Comparison of ENCODE assay signal across 12 cellular contexts in the genomic region with DNA sequence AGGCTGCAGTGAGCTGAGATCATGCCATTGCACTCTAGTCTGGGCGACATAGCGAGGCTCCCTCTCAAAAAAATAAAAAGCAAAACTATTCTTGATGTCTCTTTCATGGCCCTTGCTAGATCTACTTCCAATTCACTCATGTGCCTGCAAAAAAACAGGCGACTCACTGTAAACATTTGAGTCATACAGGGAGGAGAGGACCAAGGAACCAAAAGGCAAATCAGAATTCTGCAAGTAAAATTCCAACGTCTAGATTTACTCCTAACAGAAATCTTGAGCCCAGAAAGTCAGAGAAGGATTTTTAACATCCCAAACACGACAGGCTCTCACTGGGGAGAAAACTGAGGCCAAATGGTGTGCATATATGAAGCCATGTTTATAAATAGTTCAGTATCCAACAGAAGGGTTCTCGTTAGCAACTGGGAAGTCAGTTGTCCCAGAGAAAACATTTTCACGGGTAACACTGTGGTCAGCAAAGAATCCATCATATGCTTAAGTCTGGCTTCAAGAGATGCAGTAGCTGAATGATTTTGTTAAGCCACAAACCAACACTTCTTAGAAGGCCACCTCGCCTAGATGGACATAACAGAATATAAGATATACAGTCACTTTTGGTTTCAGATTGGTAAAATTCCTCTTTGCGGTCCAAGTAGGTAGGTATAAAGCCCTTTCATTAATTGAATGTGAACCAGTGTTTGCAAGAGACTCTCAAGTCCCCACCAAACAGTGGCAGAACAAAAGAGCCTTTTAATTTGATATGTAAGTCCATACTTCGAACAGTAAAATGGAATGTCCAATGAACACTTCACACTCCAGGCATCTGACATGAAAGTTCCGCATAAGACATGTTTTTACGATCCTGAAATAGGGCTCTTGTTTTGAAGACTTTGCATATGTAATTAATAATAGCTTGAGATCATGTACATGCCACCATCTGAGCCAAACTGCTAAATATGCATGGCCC. TPM values are rescaled to one million over a fixed set of nuclear protein-coding genes. Genes with fewer than 3 reads are reported as not detected.
DNase-seq lines count a peak whose midpoint lies in the region; ATAC-seq, FAIRE-seq and TF ChIP-seq lines count a peak whose summit lies in the region.
"Had no signal": no experiment of that assay in that cellular context is flagged by ENCODE, and none has a peak within 500 bp of the region (broad histone marks: within the 10 kb centered on the region; RNA-seq: fewer than 3 reads in every experiment).

No MANE protein-coding gene starts in this region.

- intact Hi-C loops in natural killer cell (cut with micrococcal nuclease), result loop anchor here (5.0 kb wide), 1 partner anchor 35 kb away; no protein-coding TSS in a partner anchor

- H3K4me3 Mint-ChIP-seq in effector memory CD8-positive, alpha-beta T cell, result no peak overlapping the region
- peak overlapping the region; percentile 28 for H3K4me3 Mint-ChIP-seq in natural killer cell
- H3K4me3 Mint-ChIP-seq: activated CD4-positive, alpha-beta T cell treated with anti-CD3 and anti-CD28 coated beads, Interleukin-2, amount 10 ng/mL, durations not matched to agents 7 days and 5 days; activated naive CD8-positive, alpha-beta T cell treated with anti-CD3 and anti-CD28 coated beads, Interleukin-2, amount 10 ng/mL, durations not matched to agents 7 days and 5 days had no signal

- peaks cover 89% of the 10 kb centered on the region for H3K36me3 Mint-ChIP-seq in effector memory CD8-positive, alpha-beta T cell (ENCODE audit: insufficient read depth)
- peaks cover 44% of the 10 kb centered on the region for H3K36me3 Mint-ChIP-seq in natural killer cell

- FAIRE-seq in urothelium cell line (lab: Jason Lieb, UNC), result no peak
- FAIRE-seq: H54 had no signal

- H3K27me3 Mint-ChIP-seq in effector memory CD8-positive, alpha-beta T cell, result no peaks in the 10 kb centered on the region
- no peaks in the 10 kb centered on the region for H3K27me3 Mint-ChIP-seq in natural killer cell (ENCODE audit: low read depth in 2 of 2)
- H3K27me3 Mint-ChIP-seq: activated CD4-positive, alpha-beta T cell treated with anti-CD3 and anti-CD28 coated beads, Interleukin-2, amount 10 ng/mL, durations not matched to agents 7 days and 5 days; activated naive CD8-positive, alpha-beta T cell treated with anti-CD3 and anti-CD28 coated beads, Interleukin-2, amount 10 ng/mL, durations not matched to agents 7 days and 5 days had no signal

- H3K27ac Mint-ChIP-seq in effector memory CD8-positive, alpha-beta T cell, result peak overlapping the region; percentile 14 to 34
- H3K27ac Mint-ChIP-seq in natural killer cell, result peak overlapping the region; percentile 64 to 86
- H3K27ac Mint-ChIP-seq: activated CD4-positive, alpha-beta T cell treated with anti-CD3 and anti-CD28 coated beads, Interleukin-2, amount 10 ng/mL, durations not matched to agents 7 days and 5 days; activated naive CD8-positive, alpha-beta T cell treated with anti-CD3 and anti-CD28 coated beads, Interleukin-2, amount 10 ng/mL, durations not matched to agents 7 days and 5 days had no signal

- no peaks in the 10 kb centered on the region for H3K9me3 Mint-ChIP-seq in effector memory CD8-positive, alpha-beta T cell
- peaks cover 0 to 6% of the 10 kb centered on the region in 2 donors for H3K9me3 Mint-ChIP-seq in natural killer cell
- H3K9me3 Mint-ChIP-seq: activated naive CD8-positive, alpha-beta T cell treated with anti-CD3 and anti-CD28 coated beads, Interleukin-2, amount 10 ng/mL, durations not matched to agents 7 days and 5 days had no signal

- TF ChIP-seq CTCF in AG09319 (IDR thresholded peaks at IDR 0.05; ENCODE audit: low read depth, low read length) (no peak), natural killer cell (IDR thresholded peaks at IDR 0.05) (no peak)

- peak; percentile 56 for DNase-seq in AG09319 (ENCODE audit: extremely low read depth, low read depth)
- peak; percentile 18 for DNase-seq in HT1080 (ENCODE audit: low read depth)
- no peak for DNase-seq in effector memory CD8-positive, alpha-beta T cell
- DNase-seq in natural killer cell, result no peak
- DNase-seq in SK-N-DZ (ENCODE audit: low spot score), result no peak
- no peak for DNase-seq in urothelium cell line (ENCODE audit: low spot score)
- DNase-seq: activated CD4-positive, alpha-beta T cell treated with anti-CD3 and anti-CD28 coated beads, Interleukin-2, amount 10 ng/mL, durations not matched to agents 7 days and 5 days; activated naive CD8-positive, alpha-beta T cell treated with anti-CD3 and anti-CD28 coated beads, Interleukin-2, amount 10 ng/mL, durations not matched to agents 7 days and 5 days; testis had no signal

- no peak for ATAC-seq in effector memory CD8-positive, alpha-beta T cell (replicated peaks)
- ATAC-seq in natural killer cell (no peak), GM21825 (IDR thresholded peaks at IDR 0.05; ENCODE audit: unreplicated experiment) (no peak), HG03457 (IDR thresholded peaks at IDR 0.05; ENCODE audit: unreplicated experiment) (no peak)

- H3K4me1 Mint-ChIP-seq in effector memory CD8-positive, alpha-beta T cell (ENCODE audit: low read depth in 2 of 2), result peaks cover 21 to 39% of the 10 kb centered on the region in 2 donors
- peaks cover 57 to 58% of the 10 kb centered on the region in 2 donors for H3K4me1 Mint-ChIP-seq in natural killer cell

RNA-seq across cellular contexts. Expression of a gene that starts 39.9 kb away (rescaled TPM):
- total RNA-seq in HT1080 (2014; rRNA removed; shearing (Covaris generic)), result 19.9 and 29.8 TPM in 2 replicates
- polyA plus RNA-seq in HT1080 (2015; cell fraction: cytosol; rRNA removed), result 49.4 and 53.0 TPM in 2 replicates
- 19.3 and 21.5 TPM in 2 replicates for polyA plus RNA-seq in HT1080 (2015; cell fraction: nucleus; rRNA removed)
- 100 to 1,000 TPM; 584 to 772 (median 726) TPM for total RNA-seq in natural killer cell
- 0.60 and 0.96 TPM in 2 replicates for polyA plus RNA-seq in SK-N-DZ (2014; cell fraction: cytosol; rRNA removed)
- polyA plus RNA-seq in SK-N-DZ (2014; cell fraction: nucleus; rRNA removed), result 0.37 TPM in 1 of 2 replicates, not detected in the other

Comparison
In these comparisons a context has a peak if more than half of its experiments do, and no peak if none do; other contexts are left out.
1. DNase-seq: peak in AG09319 (single experiment) and HT1080 (single experiment); none in effector memory CD8-positive, alpha-beta T cell (0 of 3), natural killer cell (single experiment), SK-N-DZ (single experiment) and urothelium cell line (single experiment).
2. RNA of a gene that starts 39.9 kb away (total RNA-seq): 584 to 772 TPM in natural killer cell; 19.9 to 29.8 TPM in HT1080; every median in the first group is over 10 times any median in the second.